ENCODE assay signal across 21 cellular contexts in genomic region chr12:67752226-67752732, GRCh38.
A peak's percentile ranks its signal among the peaks of the same experiment; 100 is the strongest.
DNase-seq lines count a peak whose midpoint lies in the region; ATAC-seq, FAIRE-seq and TF ChIP-seq lines count a peak whose summit lies in the region.
"Had no signal": no experiment of that assay in that cellular context is flagged by ENCODE, and none has a peak within 500 bp of the region (broad histone marks: within the 10 kb centered on the region; RNA-seq: fewer than 3 reads in every experiment).

No MANE protein-coding gene starts in this region.

- no peak overlapping the region for H3K4me3 ChIP-seq in A549
- H3K4me3 ChIP-seq: Peyer's patch had no signal

- H3K4me1 ChIP-seq in A549 = peaks cover 21% of the 10 kb centered on the region
- H3K4me1 ChIP-seq: BE2C had no signal

- no peak for TF ChIP-seq CTCF in A549 (IDR thresholded peaks at IDR 0.05)

- DNase-seq in A549 (ENCODE audit: low read depth in 1 of 2, low spot score in 1 of 2) (peak in 1 of 2 experiments; percentile 7), HCEC 1CT (peak; percentile 47), RCC 7860 (ENCODE audit: low spot score) (peak; percentile 69), hepatic stellate cell (ENCODE audit: low spot score) (peak; percentile 7), G401 (ENCODE audit: low spot score) (no peak), urothelium cell line (ENCODE audit: low spot score) (no peak), SW480 (ENCODE audit: low spot score) (no peak)
- DNase-seq in activated CD8-positive, alpha-beta memory T cell treated with anti-CD3 and anti-CD28 coated beads, Interleukin-2, amount 50 U/mL, for 48 hours = no peak
- DNase-seq: BE2C; CD8-positive, alpha-beta memory T cell; GDM1; MM.1S; NCI-H1105; NCI-H187 treated with DMSO at 0.1 percent for 48 hours; NCI-H2171 treated with DMSO at 0.1 percent for 48 hours; NCI-H510A; NCI-H82; Peyer's patch; SHP77 treated with DMSO at 0.1 percent for 48 hours had no signal

- no peak for ATAC-seq in A549

- 61% methylated on average over 4 of the region's 4 CpGs for WGBS in A549 (ENCODE audit: missing lambda C conversion rate)

- TF ChIP-seq EP300 in A549 (IDR thresholded peaks at IDR 0.05) = no peak

- FAIRE-seq in A549 (lab: Jason Lieb, UNC) = no peak
- peak; percentile 73 for FAIRE-seq in RCC 7860 (lab: Jason Lieb, UNC)
- FAIRE-seq in urothelium cell line (lab: Jason Lieb, UNC) = no peak
- FAIRE-seq: GM12892 had no signal

- no peaks in the 10 kb centered on the region for H3K9me3 ChIP-seq in A549
- H3K9me3 ChIP-seq: BE2C, Peyer's patch had no signal

- TF ChIP-seq RAD21 in A549 (conservative IDR thresholded peaks at IDR 0.05 in 1 of 2, IDR thresholded peaks at IDR 0.05 in 1 of 2) = no peak

- no peak for TF ChIP-seq POLR2A in A549 (IDR thresholded peaks at IDR 0.05; ENCODE audit: low read length)

- POLR2A ChIA-PET in A549 (lab: Yijun Ruan, JAX) = no interaction called here

- no peak overlapping the region for H3K27ac ChIP-seq in A549
- H3K27ac ChIP-seq: KMS-11, Peyer's patch had no signal

- in situ Hi-C loops in G401 (cut with HindIII; ENCODE audit: low sequenced_read_pairs) = no loop called here

- H3K4me2 ChIP-seq in A549 = no peak overlapping the region
- H3K4me2 ChIP-seq: KMS-11 had no signal

- CTCF ChIA-PET in A549 (lab: Yijun Ruan, JAX) = no interaction called here

TF ChIP-seq in A549, 52 proteins besides CTCF, POLR2A, EP300 and RAD21:
- no peak for TF ChIP-seq FOSL2 (IDR thresholded peaks at IDR 0.05)
- TF ChIP-seq FOSL2 (CRISPR knock-in tag; IDR thresholded peaks at IDR 0.05) = 0 out of 2 replicates have a peak, but pooled peaks have one; percentile 10
- peak; percentile 91 for TF ChIP-seq ESRRA (IDR thresholded peaks at IDR 0.05; ENCODE audit: borderline replicate concordance, low read length)
- no peak for TF ChIP-seq USF2 (IDR thresholded peaks at IDR 0.05)

Comparison
In these comparisons a context has a peak if more than half of its experiments do, and no peak if none do; other contexts are left out.
1. DNase-seq: peak in HCEC 1CT (single experiment), RCC 7860 (single experiment) and hepatic stellate cell (single experiment); none in activated CD8-positive, alpha-beta memory T cell treated with anti-CD3 and anti-CD28 coated beads, Interleukin-2, amount 50 U/mL, for 48 hours (single experiment), G401 (single experiment), urothelium cell line (single experiment) and SW480 (single experiment).